Comparison of ENCODE assay signal across 24 cellular contexts in genomic region chr12:107984973-107985372, GRCh38.
"Had no signal": no experiment of that assay in that cellular context is flagged by ENCODE, and none has a peak within 500 bp of the region (broad histone marks: within the 10 kb centered on the region; RNA-seq: fewer than 3 reads in every experiment).

No MANE protein-coding gene starts in this region.

- H3K4me1 ChIP-seq: esophagus squamous epithelium, gastrocnemius medialis, heart right ventricle, left lung, lower lobe of right lung had no signal

- H3K9me3 Mint-ChIP-seq: dendritic cell treated with granulocyte-macrophage colony-stimulating factor and Interleukin-4, amounts not matched to agents 40 ng/mL and 50 ng/mL, for 4 days; effector memory CD8-positive, alpha-beta T cell; endodermal cell; mesothelial cell of epicardium; naive B cell had no signal

- H3K4me3 ChIP-seq: esophagus squamous epithelium, gastrocnemius medialis, heart right ventricle, left lung, lower lobe of right lung, mucosa of descending colon had no signal

- H3K4me1 Mint-ChIP-seq: endodermal cell; mesothelial cell of epicardium; naive B cell; naive thymus-derived CD8-positive, alpha-beta T cell had no signal

- H3K27ac Mint-ChIP-seq: dendritic cell treated with granulocyte-macrophage colony-stimulating factor and Interleukin-4, amounts not matched to agents 40 ng/mL and 50 ng/mL, for 4 days; effector memory CD8-positive, alpha-beta T cell; endodermal cell; mesothelial cell of epicardium; naive thymus-derived CD8-positive, alpha-beta T cell had no signal

- H3K36me3 ChIP-seq: esophagus squamous epithelium, gastrocnemius medialis, heart right ventricle, left lung, lower lobe of right lung had no signal

- H3K9me3 ChIP-seq: esophagus squamous epithelium, gastrocnemius medialis, heart right ventricle, left lung, lower lobe of right lung, mucosa of descending colon had no signal

- H3K36me3 Mint-ChIP-seq: mesothelial cell of epicardium; naive B cell; naive thymus-derived CD8-positive, alpha-beta T cell had no signal

- H3K4me3 Mint-ChIP-seq: dendritic cell treated with granulocyte-macrophage colony-stimulating factor and Interleukin-4, amounts not matched to agents 40 ng/mL and 50 ng/mL, for 4 days; effector memory CD8-positive, alpha-beta T cell; endodermal cell; mesothelial cell of epicardium; naive B cell; naive thymus-derived CD8-positive, alpha-beta T cell had no signal

- DNase-seq: cortex of kidney; effector CD8-positive, alpha-beta T cell; effector memory CD8-positive, alpha-beta T cell; endodermal cell; erythroblast; esophagus squamous epithelium; foreskin fibroblast; foreskin melanocyte; gastrocnemius medialis; glutamatergic neuron; head of caudate nucleus; heart right ventricle; hippocampal formation; left cardiac atrium; left lung; left ventricle myocardium superior; lower lobe of right lung; mesenchymal stem cell; mucosa of descending colon; naive B cell; naive thymus-derived CD8-positive, alpha-beta T cell had no signal

- H3K27ac ChIP-seq: epithelial cell of prostate, esophagus squamous epithelium, gastrocnemius medialis, heart right ventricle, left lung, lower lobe of right lung had no signal
